ENCODE assay signal across 8 cellular contexts in genomic region chr6:125781307-125781868, GRCh38. TPM values are rescaled to one million over a fixed set of nuclear protein-coding genes. Genes with fewer than 3 reads are reported as not detected.
DNase-seq lines count a peak whose midpoint lies in the region; ATAC-seq, FAIRE-seq and TF ChIP-seq lines count a peak whose summit lies in the region.

No MANE protein-coding gene starts in this region.

- H3K27ac ChIP-seq in SJSA1 (peak overlapping the region; percentile 47), cingulate gyrus (ENCODE audit: low read depth, low read length) (peak overlapping the region; percentile 88)

- DNase-seq in SJSA1 (ENCODE audit: low read depth in 1 of 2, low spot score in 2 of 2) (no peak), mucosa of descending colon (no peak), NCI-H187 (lab: John Stamatoyannopoulos, UW) (no peak)
- no peak for DNase-seq in NK-92 treated with Interleukin-12 subunit alpha and Interleukin-12 subunit beta, amount 100 ng/mL, for 24 hours (lab: John Stamatoyannopoulos, UW)

- no peaks in the 10 kb centered on the region; the same call in 1 of the 2 replicates for H3K4me1 ChIP-seq in SJSA1 (replicated peaks)
- H3K4me1 ChIP-seq in mucosa of descending colon (ENCODE audit: low read depth) = no peaks in the 10 kb centered on the region

- FAIRE-seq in G401.6 (lab: Jason Lieb, UNC) = peak; percentile 83

- H3K36me3 ChIP-seq in SJSA1 (no peaks in the 10 kb centered on the region), mucosa of descending colon (ENCODE audit: low read depth) (no peaks in the 10 kb centered on the region)

- intact Hi-C loops in mucosa of descending colon (cut with DNase I, micrococcal nuclease) = loop anchor here (10.0 kb wide), 1 partner anchor 173 kb away; the partner anchor contains the start of gene HINT3 (in 2 of the 2)

- H3K4me3 ChIP-seq in SJSA1 = peak overlapping the region; percentile 53
- no peak overlapping the region for H3K4me3 ChIP-seq in mucosa of descending colon

- no peak for TF ChIP-seq CTCF in mucosa of descending colon (IDR thresholded peaks at IDR 0.05)

- no peaks in the 10 kb centered on the region for H3K9me3 ChIP-seq in SJSA1 (replicated peaks)
- no peaks in the 10 kb centered on the region for H3K9me3 ChIP-seq in mucosa of descending colon

- H3K27me3 ChIP-seq in SJSA1 (replicated peaks) = no peaks in the 10 kb centered on the region

- ATAC-seq in GM21390 (IDR thresholded peaks at IDR 0.05; ENCODE audit: unreplicated experiment) (peak; percentile 45), HG03575 (IDR thresholded peaks at IDR 0.05; ENCODE audit: extremely low read depth, insufficient number of reproducible peaks, low FRiP score, unreplicated experiment) (peak; percentile 28), mucosa of descending colon (peak; percentile 42)

RNA-seq across cellular contexts. Expression of gene NCOA7, which starts 9.4 kb away (rescaled TPM):
- 4.4 and 8.5 TPM in 2 replicates for total RNA-seq in SJSA1 (2014; rRNA removed; shearing (Covaris generic))
- 10 to 100 TPM; 28.9 to 54.0 (median 49.6) TPM for total RNA-seq in mucosa of descending colon

RNA-seq across cellular contexts. Expression of gene HEY2, which starts 32.0 kb away (rescaled TPM):
- total RNA-seq in SJSA1 (2014; rRNA removed; shearing (Covaris generic)) = 0.66 TPM in 1 of 2 replicates, not detected in the other
- total RNA-seq in mucosa of descending colon = 1 to 10 TPM in 2 of 3 donors, under 1 TPM in 1; 0.58 to 2.9 (median 1.5) TPM
